Comparison of ENCODE assay signal across 8 cellular contexts in the genomic region with DNA sequence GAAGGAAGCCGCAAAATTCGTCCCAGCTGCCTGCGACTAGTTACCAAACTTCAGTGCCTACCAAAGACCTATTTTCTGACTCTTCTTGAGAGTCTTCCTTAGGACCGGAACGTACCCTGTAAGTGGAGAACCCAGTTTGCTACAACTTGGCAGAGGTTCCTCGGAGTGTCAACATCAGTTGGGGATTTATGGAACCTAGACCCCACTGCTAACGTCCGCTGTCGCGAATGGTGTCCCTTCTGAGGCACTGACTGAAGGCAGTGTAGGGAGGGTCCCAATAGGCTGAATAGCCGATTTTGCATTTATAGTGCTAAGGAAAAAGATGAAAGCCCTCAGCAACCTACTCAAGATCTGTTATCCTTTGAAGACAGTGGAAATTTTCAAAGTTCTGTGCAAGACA. TPM values are rescaled to one million over a fixed set of nuclear protein-coding genes. Genes with fewer than 3 reads are reported as not detected.
DNase-seq lines count a peak whose midpoint lies in the region; ATAC-seq and TF ChIP-seq lines count a peak whose summit lies in the region.

No MANE protein-coding gene starts in this region.

- DNase-seq in GM12865 (ENCODE audit: low read depth) (no peak), RWPE1 (ENCODE audit: low spot score) (no peak), fibroblast of lung (ENCODE audit: low read depth in 2 of 2) (no peak), gastrocnemius medialis (no peak), cerebellar nuclear complex (lab: John Stamatoyannopoulos, UW) (no peak), GM10266 (ENCODE audit: extremely low spot score) (no peak), epidermal melanocyte (ENCODE audit: insufficient read length, low spot score) (no peak)

- H3K27ac ChIP-seq in RWPE1 (peak overlapping the region; percentile 94), fibroblast of lung (ENCODE audit: insufficient read depth, low read length) (no peak overlapping the region), gastrocnemius medialis (peak overlapping the region; percentile 31 to 63 (median 58))

- H3K27me3 ChIP-seq in fibroblast of lung (ENCODE audit: control insufficient read depth, insufficient read depth, low read length) (no peaks in the 10 kb centered on the region), gastrocnemius medialis (no peaks in the 10 kb centered on the region)

- TF ChIP-seq CTCF in GM12865 (IDR thresholded peaks at IDR 0.05; ENCODE audit: insufficient read depth, low read depth, low read length, missing control alignments) (no peak), RWPE1 (conservative IDR thresholded peaks at IDR 0.05; ENCODE audit: low read depth) (no peak), fibroblast of lung (conservative IDR thresholded peaks at IDR 0.05 in 1 of 2, IDR thresholded peaks at IDR 0.05 in 1 of 2; ENCODE audit: low read depth in 1 of 2, low read length in 2 of 2) (no peak), gastrocnemius medialis (IDR thresholded peaks at IDR 0.05 in 4 of 5, conservative IDR thresholded peaks at IDR 0.05 in 1 of 5) (no peak), GM10266 (IDR thresholded peaks at IDR 0.05; ENCODE audit: control insufficient read depth, insufficient read depth, low read depth, missing control alignments) (no peak)

- peak in 1 of 2 donors; percentile 5 for ATAC-seq in gastrocnemius medialis
- no peak for ATAC-seq in HG03175 (IDR thresholded peaks at IDR 0.05; ENCODE audit: unreplicated experiment)

- TF ChIP-seq POLR2A in gastrocnemius medialis (IDR thresholded peaks at IDR 0.05): no peak

- CTCF ChIA-PET in RWPE1 (lab: Yijun Ruan, JAX): interaction anchor here (0.5 to 2.2 kb wide), 2 partner anchors 13 to 94 kb away, joined by 6 to 7 read pairs; no protein-coding TSS in a partner anchor

- H3K9ac ChIP-seq in fibroblast of lung (ENCODE audit: insufficient read depth, low read length): no peak overlapping the region

- no peaks in the 10 kb centered on the region for H4K20me1 ChIP-seq in fibroblast of lung (ENCODE audit: control insufficient read depth, extremely low read depth, insufficient read depth, low read length)

- H3K4me1 ChIP-seq in fibroblast of lung (ENCODE audit: control insufficient read depth, extremely low read depth, insufficient read depth, low read length) (peaks cover 4% of the 10 kb centered on the region), gastrocnemius medialis (peaks cover 13 to 22% of the 10 kb centered on the region in 2 donors)

- POLR2A ChIA-PET in RWPE1 (lab: Yijun Ruan, JAX; ENCODE audit: low non-redundant PET): interaction anchor here (1.1 kb wide), 1 partner anchor 104 kb away, joined by 4 read pairs; no protein-coding TSS in a partner anchor

- no peaks in the 10 kb centered on the region for H3K9me3 ChIP-seq in fibroblast of lung (ENCODE audit: control insufficient read depth, insufficient read depth, low read depth, low read length)
- no peaks in the 10 kb centered on the region for H3K9me3 ChIP-seq in gastrocnemius medialis

- H3K36me3 ChIP-seq in fibroblast of lung (ENCODE audit: control insufficient read depth, insufficient read depth, low read length) (no peaks in the 10 kb centered on the region), gastrocnemius medialis (no peaks in the 10 kb centered on the region)

- H3K4me3 ChIP-seq in GM12865 (ENCODE audit: low read depth, low read length) (peak overlapping the region; percentile 42), fibroblast of lung (replicated peaks in 1 of 4; ENCODE audit: control extremely low read depth in 1 of 4, insufficient read depth in 1 of 4, low read depth in 3 of 4, low read length in 4 of 4) (peak overlapping the region; percentile 47 to 82 (median 62)), gastrocnemius medialis (peak overlapping the region; percentile 62 to 92 (median 80))

- in situ Hi-C loops in gastrocnemius medialis (cut with MboI; ENCODE audit: low sequenced_read_pairs in 4 of 4): loop anchor here in 1 of 4 donors (25.0 kb wide), 1 partner anchor 110 kb away; a partner anchor contains a TSS

- H2AFZ ChIP-seq in fibroblast of lung (ENCODE audit: low read length): peak overlapping the region; percentile 75

- H3K4me2 ChIP-seq in fibroblast of lung (ENCODE audit: extremely low read depth, insufficient read depth, low read length): peak overlapping the region; percentile 99

- intact Hi-C loops in gastrocnemius medialis (cut with DNase I; ENCODE audit: low total_unique reads): loop anchor here (5.0 to 10.0 kb wide), 7 partner anchors 35 to 753 kb away; a partner anchor contains a TSS

- H3K79me2 ChIP-seq in fibroblast of lung (ENCODE audit: control insufficient read depth, insufficient read depth, low read length): peaks cover 44% of the 10 kb centered on the region

RNA-seq across cellular contexts. Expression of a gene that starts 0.6 kb away (rescaled TPM):
- total RNA-seq in fibroblast of lung (17.2 and 43.1 TPM in 2 replicates), gastrocnemius medialis (10 to 100 TPM in 1 of 4 donors, 1 to 10 TPM in 3; 4.4 to 11.5 (median 8.8) TPM)
- polyA plus RNA-seq in fibroblast of lung: 23.9 and 39.0 TPM in 2 replicates
- polyA plus RNA-seq in fibroblast of lung (2012): 12.1 and 18.3 TPM in 2 replicates
- polyA minus RNA-seq in fibroblast of lung (ENCODE audit: low replicate concordance): 3.9 and 4.0 TPM in 2 replicates
